ENCODE assay signal across 23 cellular contexts in the genomic region with DNA sequence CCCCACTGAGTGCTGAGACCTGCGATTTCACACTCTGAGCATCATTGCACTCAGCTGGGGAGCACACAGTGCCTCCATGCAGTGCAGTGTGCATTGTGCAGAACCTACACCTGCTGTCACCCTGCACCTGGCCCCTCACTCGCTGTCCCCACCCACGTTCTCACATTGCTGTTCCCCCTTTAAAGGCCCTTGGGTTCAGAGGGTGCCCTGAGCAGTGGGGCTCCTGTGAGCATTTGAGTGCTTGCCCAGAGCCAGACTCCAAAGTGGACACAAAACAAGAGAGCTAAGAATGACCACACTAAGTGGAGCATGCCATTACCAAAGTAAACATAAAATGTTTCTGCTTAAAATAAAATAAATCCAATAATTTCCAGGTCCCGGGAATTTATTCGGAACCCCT.
A peak's percentile ranks its signal among the peaks of the same experiment; 100 is the strongest.
DNase-seq lines count a peak whose midpoint lies in the region; ATAC-seq and TF ChIP-seq lines count a peak whose summit lies in the region.
"Had no signal": no experiment of that assay in that cellular context is flagged by ENCODE, and none has a peak within 500 bp of the region (broad histone marks: within the 10 kb centered on the region; RNA-seq: fewer than 3 reads in every experiment).

No MANE protein-coding gene starts in this region.

- no peak overlapping the region for H2AFZ ChIP-seq in osteoblast (ENCODE audit: low read length)

- H3K9me3 ChIP-seq in osteoblast (ENCODE audit: low read depth, low read length) (no peaks in the 10 kb centered on the region), thyroid gland (no peaks in the 10 kb centered on the region), heart right ventricle (no peaks in the 10 kb centered on the region), lower lobe of right lung (no peaks in the 10 kb centered on the region)
- H3K9me3 ChIP-seq: BLaER1 treated with 17β-estradiol and CSF1 and Interleukin-3, amounts not matched to agents 10 nM and 100 nM; Caco-2 had no signal

- H3K4me1 ChIP-seq in osteoblast (ENCODE audit: insufficient read depth, low read length): no peaks in the 10 kb centered on the region
- H3K4me1 ChIP-seq in thyroid gland: peaks cover 15 to 19% of the 10 kb centered on the region in 2 donors
- no peaks in the 10 kb centered on the region for H3K4me1 ChIP-seq in heart right ventricle
- no peaks in the 10 kb centered on the region for H3K4me1 ChIP-seq in lower lobe of right lung
- H3K4me1 ChIP-seq: A549, Caco-2 had no signal

- 42 to 47% methylated on average over 5 of the region's 5 CpGs for WGBS in thyroid gland, 2 donors
- WGBS in heart right ventricle, 2 donors: 90 to 92% methylated on average over 5 of the region's 5 CpGs

- TF ChIP-seq POLR2A in thyroid gland (IDR thresholded peaks at IDR 0.05): no peak

- intact Hi-C loops in thyroid gland (cut with DNase I) (no loop called here), heart right ventricle (cut with DNase I) (loop anchor here in 1 of 10 donors (10.0 kb wide), 1 partner anchor 57 kb away; no protein-coding TSS in a partner anchor), lower lobe of right lung (cut with DNase I) (no loop called here)

- H3K4me2 ChIP-seq in osteoblast (ENCODE audit: insufficient read depth, low read length): no peak overlapping the region
- H3K4me2 ChIP-seq: A549; BLaER1 treated with 17β-estradiol and CSF1 and Interleukin-3, amounts not matched to agents 10 nM and 100 nM had no signal

- H3K36me3 ChIP-seq in osteoblast (ENCODE audit: insufficient read depth, low read length) (no peaks in the 10 kb centered on the region), thyroid gland (no peaks in the 10 kb centered on the region), heart right ventricle (no peaks in the 10 kb centered on the region), lower lobe of right lung (no peaks in the 10 kb centered on the region)
- H3K36me3 ChIP-seq: BLaER1 treated with 17β-estradiol and CSF1 and Interleukin-3, amounts not matched to agents 10 nM and 100 nM had no signal

- H3K27ac ChIP-seq in osteoblast (ENCODE audit: low read depth, low read length): no peak overlapping the region
- H3K27ac ChIP-seq in thyroid gland: peak overlapping the region in 1 of 3 donors; percentile 2
- no peak overlapping the region for H3K27ac ChIP-seq in heart right ventricle
- H3K27ac ChIP-seq in lower lobe of right lung: no peak overlapping the region
- H3K27ac ChIP-seq: 22Rv1; A549; BLaER1 treated with 17β-estradiol and CSF1 and Interleukin-3, amounts not matched to agents 10 nM and 100 nM; C4-2B had no signal

- H3K4me3 ChIP-seq in osteoblast (ENCODE audit: insufficient read depth, low read length): no peak overlapping the region
- H3K4me3 ChIP-seq in thyroid gland (replicated peaks in 1 of 3): no peak overlapping the region
- no peak overlapping the region for H3K4me3 ChIP-seq in heart right ventricle
- no peak overlapping the region for H3K4me3 ChIP-seq in lower lobe of right lung
- H3K4me3 ChIP-seq: A549; BLaER1 treated with 17β-estradiol and CSF1 and Interleukin-3, amounts not matched to agents 10 nM and 100 nM had no signal

- no peaks in the 10 kb centered on the region for H3K79me2 ChIP-seq in osteoblast (ENCODE audit: insufficient read depth, low read length)

- DNase-seq in NCI-H2171 treated with DMSO at 0.1 percent for 48 hours (lab: John Stamatoyannopoulos, UW) (peak; percentile 8), NCI-H2171 (lab: John Stamatoyannopoulos, UW) (no peak), NCI-H345 treated with DMSO at 0.1 percent for 48 hours (lab: John Stamatoyannopoulos, UW; ENCODE audit: unreplicated experiment) (peak; percentile 17), osteoblast (ENCODE audit: insufficient read length, low spot score, missing footprints) (peak; percentile 13), thyroid gland (peak; percentile 52 to 61), heart right ventricle (no peak), lower lobe of right lung (no peak)
- DNase-seq: AML-193; Caco-2; Calu3; CD4-positive, alpha-beta T cell; CD8-positive, alpha-beta T cell; DMS 273 treated with DMSO at 0.1 percent for 48 hours; DMS153; DMS53; DMS79; DND-41; GF-D8 had no signal

- no peaks in the 10 kb centered on the region for H3K27me3 ChIP-seq in osteoblast (ENCODE audit: insufficient read depth, low read length)
- no peaks in the 10 kb centered on the region for H3K27me3 ChIP-seq in thyroid gland
- H3K27me3 ChIP-seq in heart right ventricle: peaks cover 0 to 5% (median 0%) of the 10 kb centered on the region in 7 donors
- H3K27me3 ChIP-seq in lower lobe of right lung (ENCODE audit: low read depth): no peaks in the 10 kb centered on the region
- H3K27me3 ChIP-seq: BLaER1 treated with 17β-estradiol and CSF1 and Interleukin-3, amounts not matched to agents 10 nM and 100 nM had no signal

- no peak for TF ChIP-seq CTCF in osteoblast (IDR thresholded peaks at IDR 0.05; ENCODE audit: extremely low read depth, low read depth, low read length)
- TF ChIP-seq CTCF in thyroid gland (IDR thresholded peaks at IDR 0.05): no peak
- TF ChIP-seq CTCF in heart right ventricle (IDR thresholded peaks at IDR 0.05): no peak
- no peak for TF ChIP-seq CTCF in lower lobe of right lung (IDR thresholded peaks at IDR 0.05)

- H4K20me1 ChIP-seq in osteoblast (ENCODE audit: insufficient read depth, low read length): no peaks in the 10 kb centered on the region
- H4K20me1 ChIP-seq: BLaER1 treated with 17β-estradiol and CSF1 and Interleukin-3, amounts not matched to agents 10 nM and 100 nM had no signal

- no peak for ATAC-seq in heart right ventricle
- ATAC-seq in lower lobe of right lung: no peak
- no peak for ATAC-seq in esophagus mucosa
- ATAC-seq: A549; CD8-positive, alpha-beta T cell had no signal

Comparison
In these comparisons a context has a peak if more than half of its experiments do, and no peak if none do; other contexts are left out.
1. DNase-seq: peak in NCI-H2171 treated with DMSO at 0.1 percent for 48 hours (single experiment), NCI-H345 treated with DMSO at 0.1 percent for 48 hours (single experiment), osteoblast (single experiment) and thyroid gland (2 of 2); none in NCI-H2171 (single experiment), heart right ventricle (0 of 2) and lower lobe of right lung (single experiment).